ENCODE assay signal across 33 cellular contexts in the genomic region with DNA sequence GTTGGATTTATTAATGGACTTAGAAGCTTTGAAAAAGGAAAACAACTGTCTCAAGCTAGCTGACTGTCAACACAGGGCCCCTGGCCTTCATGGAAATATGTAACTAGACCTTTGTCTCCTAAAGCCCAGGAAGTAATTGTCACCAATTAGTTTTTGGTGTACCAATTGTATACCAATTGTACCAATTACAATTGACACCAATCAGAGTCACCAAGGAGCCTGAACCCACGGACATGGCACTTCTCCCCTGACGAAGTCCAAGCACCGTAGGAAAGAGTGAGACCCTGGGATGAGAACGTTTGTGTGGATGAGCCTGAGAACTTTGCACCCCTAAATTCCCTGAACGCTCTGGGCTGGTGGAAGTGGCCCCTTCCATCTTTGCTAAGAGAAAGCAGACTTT.
"Had no signal": no experiment of that assay in that cellular context is flagged by ENCODE, and none has a peak within 500 bp of the region (broad histone marks: within the 10 kb centered on the region; RNA-seq: fewer than 3 reads in every experiment).

No MANE protein-coding gene starts in this region.

- H3K36me3 ChIP-seq: adrenal gland, ascending aorta, brain microvascular endothelial cell, breast epithelium, cardiac muscle cell had no signal

- H3K4me1 ChIP-seq: adrenal gland, ascending aorta, body of pancreas, breast epithelium had no signal

- H3K27me3 ChIP-seq: ascending aorta, body of pancreas, brain microvascular endothelial cell, cardiac muscle cell had no signal

- DNase-seq: activated effector memory CD4-positive, alpha-beta T cell treated with anti-CD3 and anti-CD28 coated beads, Interleukin-2, amount 50 U/mL, for 16 hours; activated effector memory CD4-positive, alpha-beta T cell treated with Interleukin-2 at 50 U/mL for 16 hours; activated gamma-delta T cell; activated gamma-delta T cell treated with Interleukin-2 at 50 U/mL for 16 hours; activated naive CD4-positive, alpha-beta T cell; activated naive CD4-positive, alpha-beta T cell treated with anti-CD3 and anti-CD28 coated beads for 36 hours; activated naive CD4-positive, alpha-beta T cell treated with anti-CD3 and anti-CD28 coated beads, Interleukin-2, amount 10 ng/mL, durations not matched to agents 7 days and 5 days; activated naive CD4-positive, alpha-beta T cell treated with anti-CD3 and anti-CD28 coated beads, Interleukin-2, amount 50 U/mL, for 16 hours; activated naive CD4-positive, alpha-beta T cell treated with Interleukin-2 at 50 U/mL for 16 hours; activated naive CD8-positive, alpha-beta T cell treated with anti-CD3 and anti-CD28 coated beads for 36 hours; activated naive CD8-positive, alpha-beta T cell treated with anti-CD3 and anti-CD28 coated beads, Interleukin-2, amount 10 ng/mL, durations not matched to agents 7 days and 5 days; activated naive CD8-positive, alpha-beta T cell treated with anti-CD3 and anti-CD28 coated beads, Interleukin-2, amount 50 U/mL, for 24 hours; activated T-cell treated with anti-CD3 and anti-CD28 coated beads, Interleukin-2, amount 50 U/mL, for 24 hours; activated T-cell treated with anti-CD3 and anti-CD28 coated beads, Interleukin-2, amount 50 U/mL, for 4 hours; activated T-cell treated with anti-CD3 and anti-CD28 coated beads, Interleukin-2, amount 50 U/mL, for 48 hours; activated T-cell treated with anti-CD3 and anti-CD28 coated beads, Interleukin-2, amount 50 U/mL, for 72 hours; adrenal gland; amniotic stem cell; amygdala; anterior cingulate cortex; aorta; body of pancreas; brain microvascular endothelial cell; caudate nucleus; central memory CD4-positive, alpha-beta T cell; cerebellar nuclear complex had no signal

- H3K4me3 ChIP-seq: adrenal gland, ascending aorta, body of pancreas, breast epithelium, cardiac muscle cell had no signal

- H3K27ac ChIP-seq: adrenal gland, ascending aorta, body of pancreas, brain microvascular endothelial cell, breast epithelium, cardiac muscle cell had no signal

- H3K9me3 ChIP-seq: adrenal gland, ascending aorta, body of pancreas, breast epithelium had no signal

- ATAC-seq: activated naive CD4-positive, alpha-beta T cell treated with anti-CD3 and anti-CD28 coated beads, Interleukin-2, amount 50 U/mL, for 72 hours; activated naive CD8-positive, alpha-beta T cell treated with anti-CD3 and anti-CD28 coated beads, Interleukin-2, amount 50 U/mL, for 24 hours; activated T-cell treated with anti-CD3 and anti-CD28 coated beads, Interleukin-2, amount 50 U/mL, for 4 hours; activated T-cell treated with anti-CD3 and anti-CD28 coated beads, Interleukin-2, amount 50 U/mL, for 72 hours; activated T-helper 17 cell treated with anti-CD3 and anti-CD28 coated beads, Interleukin-2, amount 50 U/mL, for 72 hours; body of pancreas had no signal

- FAIRE-seq: astrocyte, bronchial epithelial cell had no signal
